12 cellular contexts compared by ENCODE assay signal in the genomic region with DNA sequence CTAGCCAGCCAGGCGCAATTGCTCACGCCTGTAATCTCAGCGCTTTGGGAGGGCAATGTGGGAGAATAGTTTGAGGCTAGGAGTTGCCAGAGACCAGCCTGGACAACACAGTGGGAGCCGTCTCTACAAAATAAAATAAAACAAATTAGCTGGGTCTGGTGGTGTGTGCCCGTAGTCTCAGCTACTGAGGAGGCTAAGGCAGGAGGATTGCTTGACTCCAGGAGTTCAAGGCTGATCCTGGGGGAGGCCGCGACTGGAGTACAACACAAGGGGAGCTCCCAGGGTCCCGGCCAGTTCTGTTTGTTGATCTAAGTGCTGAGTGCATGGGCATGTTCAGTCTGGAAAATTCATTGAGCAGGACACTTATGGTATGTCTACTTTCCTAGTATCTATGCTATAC. TPM values are rescaled to one million over a fixed set of nuclear protein-coding genes. Genes with fewer than 3 reads are reported as not detected.
DNase-seq lines count a peak whose midpoint lies in the region; ATAC-seq, FAIRE-seq and TF ChIP-seq lines count a peak whose summit lies in the region.
"Had no signal": no experiment of that assay in that cellular context is flagged by ENCODE, and none has a peak within 500 bp of the region (broad histone marks: within the 10 kb centered on the region; RNA-seq: fewer than 3 reads in every experiment).

No MANE protein-coding gene starts in this region.

- TF ChIP-seq CTCF in CD14-positive monocyte (IDR thresholded peaks at IDR 0.05) (no peak), fibroblast of lung (conservative IDR thresholded peaks at IDR 0.05 in 1 of 2, IDR thresholded peaks at IDR 0.05 in 1 of 2; ENCODE audit: low read depth in 1 of 2, low read length in 2 of 2) (no peak), psoas muscle (IDR thresholded peaks at IDR 0.05) (no peak)

- H3K27ac ChIP-seq in SJCRH30 = peak overlapping the region; percentile 38; the same call in 1 of the 2 replicates
- no peak overlapping the region for H3K27ac ChIP-seq in fibroblast of lung (ENCODE audit: insufficient read depth, low read length)
- H3K27ac ChIP-seq in psoas muscle = peak overlapping the region; percentile 96
- H3K27ac ChIP-seq: HL-60 had no signal

- H3K27me3 ChIP-seq in SJCRH30 = no peaks in the 10 kb centered on the region
- H3K27me3 ChIP-seq in fibroblast of lung (ENCODE audit: control insufficient read depth, insufficient read depth, low read length) = no peaks in the 10 kb centered on the region
- no peaks in the 10 kb centered on the region for H3K27me3 ChIP-seq in psoas muscle (ENCODE audit: insufficient read depth in 3 of 3, low read length in 2 of 3)
- peaks cover 12% of the 10 kb centered on the region for H3K27me3 ChIP-seq in H7 (ENCODE audit: control insufficient read depth, insufficient read depth, low read length)

- no peak overlapping the region for H3K9ac ChIP-seq in fibroblast of lung (ENCODE audit: insufficient read depth, low read length)

- 85 to 90% (median 87%) methylated on average over 8 of the region's 8 CpGs for WGBS in psoas muscle, 3 donors

- no peak for DNase-seq in CD14-positive monocyte (ENCODE audit: low spot score)
- DNase-seq in SJCRH30 = no peak
- no peak for DNase-seq in fibroblast of lung (ENCODE audit: low read depth in 2 of 2)
- DNase-seq in psoas muscle = no peak
- DNase-seq in SHP77 treated with DMSO at 0.1 percent for 48 hours (lab: John Stamatoyannopoulos, UW) = no peak
- no peak for DNase-seq in H54 (ENCODE audit: insufficient read length, low spot score)
- no peak for DNase-seq in H7
- DNase-seq: activated CD4-positive, CD25-positive, alpha-beta regulatory T cell treated with anti-CD3 and anti-CD28 coated beads, Interleukin-2, amount 50 U/mL, for 72 hours; NCI-H2029 had no signal

- no peak for TF ChIP-seq POLR2A in H54 (IDR thresholded peaks at IDR 0.05; ENCODE audit: low read depth, low read length)

- H3K36me3 ChIP-seq in SJCRH30 = peaks cover 13% of the 10 kb centered on the region
- no peaks in the 10 kb centered on the region for H3K36me3 ChIP-seq in fibroblast of lung (ENCODE audit: control insufficient read depth, insufficient read depth, low read length)
- H3K36me3 ChIP-seq in psoas muscle (ENCODE audit: insufficient read depth in 1 of 2, low read depth in 1 of 2) = no peaks in the 10 kb centered on the region
- H3K36me3 ChIP-seq in H7 (replicated peaks; ENCODE audit: control insufficient read depth, insufficient read depth, low read length) = no peaks in the 10 kb centered on the region

- peaks cover 4 to 13% (median 8%) of the 10 kb centered on the region in 7 donors for H3K9me3 Mint-ChIP-seq in CD14-positive monocyte

- no peaks in the 10 kb centered on the region for H3K79me2 ChIP-seq in fibroblast of lung (ENCODE audit: control insufficient read depth, insufficient read depth, low read length)

- peaks cover 66% of the 10 kb centered on the region for H3K4me1 Mint-ChIP-seq in CD14-positive monocyte

- H4K20me1 ChIP-seq in fibroblast of lung (ENCODE audit: control insufficient read depth, extremely low read depth, insufficient read depth, low read length) = no peaks in the 10 kb centered on the region

- H3K4me2 ChIP-seq in fibroblast of lung (ENCODE audit: extremely low read depth, insufficient read depth, low read length) = peak overlapping the region; percentile 92

- no peak overlapping the region for H2AFZ ChIP-seq in fibroblast of lung (ENCODE audit: low read length)

- H3K4me1 ChIP-seq in SJCRH30 (peaks cover 19% of the 10 kb centered on the region), fibroblast of lung (ENCODE audit: control insufficient read depth, extremely low read depth, insufficient read depth, low read length) (peaks cover 18% of the 10 kb centered on the region), psoas muscle (peaks cover 30% of the 10 kb centered on the region)

- H3K4me3 ChIP-seq in SJCRH30 (no peak overlapping the region), fibroblast of lung (replicated peaks in 1 of 4; ENCODE audit: control extremely low read depth in 1 of 4, insufficient read depth in 1 of 4, low read depth in 3 of 4, low read length in 4 of 4) (no peak overlapping the region), psoas muscle (peak overlapping the region; percentile 77), H7 (ENCODE audit: insufficient read depth, low read depth, low read length) (no peak overlapping the region)

- H3K36me3 Mint-ChIP-seq in CD14-positive monocyte = peaks cover 36 to 47% of the 10 kb centered on the region in 2 donors

- H3K9me3 ChIP-seq in SJCRH30 (replicated peaks) = peaks cover 13% of the 10 kb centered on the region
- H3K9me3 ChIP-seq in fibroblast of lung (ENCODE audit: control insufficient read depth, insufficient read depth, low read depth, low read length) = no peaks in the 10 kb centered on the region
- no peaks in the 10 kb centered on the region for H3K9me3 ChIP-seq in psoas muscle

- H3K4me3 Mint-ChIP-seq in CD14-positive monocyte = peak overlapping the region; percentile 27 to 93

- peaks cover 0 to 3% (median 0%) of the 10 kb centered on the region in 3 donors for H3K27me3 Mint-ChIP-seq in CD14-positive monocyte (ENCODE audit: low read depth in 3 of 3)

- H3K27ac Mint-ChIP-seq in CD14-positive monocyte = peak overlapping the region in 1 of 7 donors; percentile 65

- FAIRE-seq in H54 (lab: Jason Lieb, UNC) = no peak

- ATAC-seq in psoas muscle = no peak
- ATAC-seq in HG03139 (IDR thresholded peaks at IDR 0.05; ENCODE audit: unreplicated experiment) = no peak
- ATAC-seq: left lobe of liver had no signal

- intact Hi-C loops in CD14-positive monocyte (cut with micrococcal nuclease) = loop anchor here (5.0 kb wide), 4 partner anchors 34 to 221 kb away; partner anchors contain the start of genes POLR1A (in 1 of the 2) and PTCD3 (in 1 of the 2)
- intact Hi-C loops in psoas muscle (cut with DNase I) = loop anchor here (2.0 to 5.0 kb wide), 3 partner anchors 59 to 153 kb away; no protein-coding TSS in a partner anchor

RNA-seq across cellular contexts. Expression of gene ST3GAL5, which starts 2.6 kb away (rescaled TPM):
- polyA plus RNA-seq in CD14-positive monocyte (10 to 100 TPM; 14.0 to 19.5 TPM), fibroblast of lung (6.2 and 13.8 TPM in 2 replicates), psoas muscle (10 to 100 TPM; 14.6 to 35.6 (median 15.3) TPM)
- 94.5 and 110 TPM in 2 replicates for total RNA-seq in SJCRH30 (2014; rRNA removed; shearing (Covaris generic))
- total RNA-seq in fibroblast of lung (10.3 and 10.9 TPM in 2 replicates), psoas muscle (10 to 100 TPM in 3 of 4 donors, 1 to 10 TPM in 1; 7.9 to 19.5 (median 12.4) TPM)
- polyA plus RNA-seq in fibroblast of lung (2012) = 4.5 and 7.9 TPM in 2 replicates
- 7.7 and 9.7 TPM in 2 replicates for polyA minus RNA-seq in fibroblast of lung (ENCODE audit: low replicate concordance)
- 2.1 and 3.4 TPM in 2 replicates for total RNA-seq in H7 (2014; rRNA removed; shearing (Covaris generic))
